28 cellular contexts compared by ENCODE assay signal in genomic region chr5:40929049-40929448, GRCh38. TPM values are rescaled to one million over a fixed set of nuclear protein-coding genes. Genes with fewer than 3 reads are reported as not detected.
A peak's percentile ranks its signal among the peaks of the same experiment; 100 is the strongest.
DNase-seq lines count a peak whose midpoint lies in the region; ATAC-seq, FAIRE-seq and TF ChIP-seq lines count a peak whose summit lies in the region.
"Had no signal": no experiment of that assay in that cellular context is flagged by ENCODE, and none has a peak within 500 bp of the region (broad histone marks: within the 10 kb centered on the region; RNA-seq: fewer than 3 reads in every experiment).

No MANE protein-coding gene starts in this region.

- H3K14ac ChIP-seq in IMR-90 (replicated peaks; ENCODE audit: low read depth, low read length) = no peak overlapping the region

- H3K9ac ChIP-seq in IMR-90 (ENCODE audit: low read depth, low read length) (no peak overlapping the region), endodermal cell (ENCODE audit: extremely low read depth, low read length, poor library complexity, severe bottlenecking) (no peak overlapping the region), parathyroid adenoma (no peak overlapping the region)
- H3K9ac ChIP-seq: GM23248 had no signal

- no peak for DNase-seq in IMR-90
- DNase-seq in endodermal cell = peak; percentile 42
- no peak for DNase-seq in BE2C
- DNase-seq in suprapubic skin (ENCODE audit: low spot score in 2 of 2) = no peak
- DNase-seq in breast epithelium (ENCODE audit: low spot score in 2 of 2) = no peak
- DNase-seq in H54 (ENCODE audit: insufficient read length, low spot score) = no peak
- DNase-seq: 8988T; ACHN; CD4-positive, CD25-positive, alpha-beta regulatory T cell; DMS153; DND-41; GM23248; HCEC 1CT; NCI-H1092 treated with DMSO at 0.1 percent for 48 hours; NCI-H1436; NCI-H187; NCI-H2081 treated with DMSO at 0.1 percent for 48 hours; NCI-H2171; NCI-H345; NCI-H510A treated with DMSO at 0.1 percent for 48 hours; NCI-H774; PC-9; RPMI8226; SHP77 had no signal

- peaks cover 37% of the 10 kb centered on the region for H3K9me3 Mint-ChIP-seq in endodermal cell

- H2AK5ac ChIP-seq in IMR-90 (ENCODE audit: low read depth, low read length) = no peak overlapping the region

- no peak overlapping the region for H3K56ac ChIP-seq in IMR-90 (ENCODE audit: extremely low read depth, insufficient read depth, low read length)

- no peak overlapping the region for H4K91ac ChIP-seq in IMR-90 (ENCODE audit: insufficient read depth, low read depth, low read length)

- H3K9me1 ChIP-seq in IMR-90 (ENCODE audit: insufficient read depth, low read length) = no peaks in the 10 kb centered on the region

- no peak overlapping the region for H3K4me3 Mint-ChIP-seq in endodermal cell
- H3K4me3 Mint-ChIP-seq: CD4-positive, CD25-positive, alpha-beta regulatory T cell had no signal

- no peaks in the 10 kb centered on the region for H3K27me3 Mint-ChIP-seq in endodermal cell (ENCODE audit: insufficient read depth)
- H3K27me3 Mint-ChIP-seq: CD4-positive, CD25-positive, alpha-beta regulatory T cell had no signal

- peaks cover 4% of the 10 kb centered on the region for H3K4me1 Mint-ChIP-seq in endodermal cell
- H3K4me1 Mint-ChIP-seq: CD4-positive, CD25-positive, alpha-beta regulatory T cell had no signal

- H3K4me1 ChIP-seq in IMR-90 (ENCODE audit: control insufficient read depth, insufficient read depth, low read length) (no peaks in the 10 kb centered on the region), endodermal cell (ENCODE audit: control insufficient read depth, insufficient read depth, low read length) (no peaks in the 10 kb centered on the region), parathyroid adenoma (no peaks in the 10 kb centered on the region), BE2C (no peaks in the 10 kb centered on the region), suprapubic skin (no peaks in the 10 kb centered on the region), breast epithelium (no peaks in the 10 kb centered on the region)

- peaks cover 12% of the 10 kb centered on the region for H3K9me3 ChIP-seq in IMR-90 (ENCODE audit: control insufficient read depth, insufficient read depth, low read length)
- peaks cover 38% of the 10 kb centered on the region for H3K9me3 ChIP-seq in endodermal cell (ENCODE audit: control insufficient read depth, low read length)
- H3K9me3 ChIP-seq in parathyroid adenoma (ENCODE audit: control insufficient read depth, low read length) = no peaks in the 10 kb centered on the region
- peaks cover 2% of the 10 kb centered on the region; the same call in 1 of the 2 replicates for H3K9me3 ChIP-seq in BE2C
- peaks cover 12% of the 10 kb centered on the region for H3K9me3 ChIP-seq in suprapubic skin
- H3K9me3 ChIP-seq in breast epithelium = peaks cover 17 to 29% of the 10 kb centered on the region in 2 donors

- POLR2A ChIA-PET in IMR-90 (lab: Charles Lee; ENCODE audit: unreplicated experiment) = no interaction called here

- BruUV-seq in IMR-90 (replicated peaks; lab: Mats Ljungman, UMichigan) = no TSS peak

- no peak overlapping the region for H3K18ac ChIP-seq in IMR-90 (ENCODE audit: low read depth, low read length)

- H3K27me3 ChIP-seq in IMR-90 (ENCODE audit: control insufficient read depth, insufficient read depth, low read length) = no peaks in the 10 kb centered on the region
- no peaks in the 10 kb centered on the region for H3K27me3 ChIP-seq in endodermal cell (ENCODE audit: control insufficient read depth, insufficient read depth, low read length, poor library complexity, severe bottlenecking)
- no peaks in the 10 kb centered on the region for H3K27me3 ChIP-seq in parathyroid adenoma (ENCODE audit: control insufficient read depth, insufficient read depth, low read length)
- no peaks in the 10 kb centered on the region for H3K27me3 ChIP-seq in BE2C
- no peaks in the 10 kb centered on the region for H3K27me3 ChIP-seq in suprapubic skin
- H3K27me3 ChIP-seq in breast epithelium = no peaks in the 10 kb centered on the region

- H2AK9ac ChIP-seq in IMR-90 (replicated peaks; ENCODE audit: low read depth, low read length, poor library complexity) = no peak overlapping the region

- no peaks in the 10 kb centered on the region for H3K79me2 ChIP-seq in parathyroid adenoma

- no peak overlapping the region for H3K4ac ChIP-seq in IMR-90 (ENCODE audit: low read depth, low read length)

- TF ChIP-seq POLR2A in IMR-90 (IDR thresholded peaks at IDR 0.05; ENCODE audit: low read depth, low read length) = no peak
- TF ChIP-seq POLR2A in suprapubic skin (IDR thresholded peaks at IDR 0.05) = no peak
- no peak for TF ChIP-seq POLR2A in breast epithelium (IDR thresholded peaks at IDR 0.05)
- no peak for TF ChIP-seq POLR2A in H54 (IDR thresholded peaks at IDR 0.05; ENCODE audit: low read depth, low read length)

- CTCF ChIA-PET in IMR-90 (lab: Yijun Ruan, JAX) = no interaction called here

- H2BK5ac ChIP-seq in IMR-90 (ENCODE audit: low read depth, low read length, poor library complexity, severe bottlenecking) = no peak overlapping the region

- dilution Hi-C loops in IMR-90 (cut with HindIII; ENCODE audit: low sequenced_read_pairs, unreplicated experiment) = no loop called here

- no peak overlapping the region for H2BK15ac ChIP-seq in IMR-90 (ENCODE audit: low read depth, low read length)

- TF ChIP-seq CTCF in IMR-90 (conservative IDR thresholded peaks at IDR 0.05; ENCODE audit: low read depth, low read length) (no peak), VCaP (conservative IDR thresholded peaks at IDR 0.05) (0 out of 2 replicates have a peak, but pooled peaks have one; percentile 3), endodermal cell (conservative IDR thresholded peaks at IDR 0.05) (no peak), parathyroid adenoma (IDR thresholded peaks at IDR 0.05) (no peak), BE2C (IDR thresholded peaks at IDR 0.05; ENCODE audit: low read depth, low read length) (no peak), suprapubic skin (IDR thresholded peaks at IDR 0.05) (no peak), breast epithelium (IDR thresholded peaks at IDR 0.05) (no peak)

- H3K36me3 ChIP-seq in IMR-90 (ENCODE audit: control insufficient read depth, insufficient read depth, low read length) = no peaks in the 10 kb centered on the region
- H3K36me3 ChIP-seq in endodermal cell (ENCODE audit: control insufficient read depth, insufficient read depth, low read length) = no peaks in the 10 kb centered on the region
- H3K36me3 ChIP-seq in parathyroid adenoma (ENCODE audit: control insufficient read depth, insufficient read depth, low read length) = no peaks in the 10 kb centered on the region
- no peaks in the 10 kb centered on the region for H3K36me3 ChIP-seq in BE2C
- no peaks in the 10 kb centered on the region for H3K36me3 ChIP-seq in suprapubic skin
- peaks cover 4% of the 10 kb centered on the region for H3K36me3 ChIP-seq in breast epithelium

- H2BK120ac ChIP-seq in IMR-90 (ENCODE audit: low read depth, low read length) = no peak overlapping the region

- WGBS in IMR-90 (ENCODE audit: extremely low coverage in 2 of 2, insufficient read length in 1 of 2), 2 experiments = no CpG with 5 or more reads among the region's 1 CpG
- WGBS in endodermal cell (ENCODE audit: insufficient coverage in 1 of 2, insufficient read length in 1 of 2), 2 experiments = 40 to 69% methylated on average over 1 of the region's 1 CpG
- WGBS in suprapubic skin = 50% methylated on average over 1 of the region's 1 CpG

- no peak overlapping the region for H4K8ac ChIP-seq in IMR-90 (ENCODE audit: low read depth in 2 of 2, low read length in 2 of 2)

- no peak for TF ChIP-seq EP300 in suprapubic skin (IDR thresholded peaks at IDR 0.05)

- H3K4me3 ChIP-seq in IMR-90 (ENCODE audit: insufficient read depth, low read depth, low read length) = no peak overlapping the region
- no peak overlapping the region for H3K4me3 ChIP-seq in endodermal cell (ENCODE audit: low read length)
- no peak overlapping the region for H3K4me3 ChIP-seq in parathyroid adenoma (ENCODE audit: low read depth, low read length)
- H3K4me3 ChIP-seq in BE2C (ENCODE audit: low read depth, low read length) = no peak overlapping the region
- H3K4me3 ChIP-seq in suprapubic skin = no peak overlapping the region
- no peak overlapping the region for H3K4me3 ChIP-seq in breast epithelium
- H3K4me3 ChIP-seq: GM23248, PC-9 had no signal

- no peak overlapping the region for H4K5ac ChIP-seq in IMR-90 (ENCODE audit: low read depth, low read length)

- H3K27ac Mint-ChIP-seq in endodermal cell = peak overlapping the region; percentile 48
- H3K27ac Mint-ChIP-seq: CD4-positive, CD25-positive, alpha-beta regulatory T cell had no signal

- H3K79me1 ChIP-seq in IMR-90 (ENCODE audit: low read depth in 1 of 2, low read length in 2 of 2) = no peaks in the 10 kb centered on the region

- intact Hi-C loops in IMR-90 (cut with micrococcal nuclease) (no loop called here), breast epithelium (cut with DNase I; ENCODE audit: low total_unique reads) (no loop called here)

- no peak overlapping the region for H3K23ac ChIP-seq in IMR-90 (ENCODE audit: low read depth, low read length)

- peak overlapping the region; percentile 13 for H2AFZ ChIP-seq in IMR-90 (replicated peaks; ENCODE audit: low read length, poor library complexity)
- H2AFZ ChIP-seq in parathyroid adenoma = peak overlapping the region; percentile 51
- H2AFZ ChIP-seq: GM23248, PC-9 had no signal

- H3K27ac ChIP-seq in IMR-90 (ENCODE audit: insufficient read depth, low read length) (no peak overlapping the region), VCaP (no peak overlapping the region), endodermal cell (ENCODE audit: low read depth, low read length) (no peak overlapping the region), parathyroid adenoma (no peak overlapping the region), suprapubic skin (no peak overlapping the region), breast epithelium (no peak overlapping the region)
- H3K27ac ChIP-seq: GM23248, HL-60, PC-9 had no signal

- FAIRE-seq in H54 (lab: Jason Lieb, UNC) = no peak
- FAIRE-seq: GM12892 had no signal

- H4K20me1 ChIP-seq in IMR-90 (ENCODE audit: insufficient read depth, low read length) = no peaks in the 10 kb centered on the region

- H3K36me3 Mint-ChIP-seq in endodermal cell (ENCODE audit: low read depth) = peaks cover 4% of the 10 kb centered on the region
- H3K36me3 Mint-ChIP-seq: CD4-positive, CD25-positive, alpha-beta regulatory T cell had no signal

- ATAC-seq in IMR-90 (ENCODE audit: low read depth) = no peak

- no peak for TF ChIP-seq RAD21 in IMR-90 (IDR thresholded peaks at IDR 0.05; ENCODE audit: low read length)

- no peak overlapping the region for H2BK20ac ChIP-seq in IMR-90 (ENCODE audit: low read depth, low read length)

- H3K4me2 ChIP-seq in IMR-90 (ENCODE audit: low read depth, low read length) (no peak overlapping the region), parathyroid adenoma (ENCODE audit: low read length) (no peak overlapping the region)
- H3K4me2 ChIP-seq: PC-9 had no signal

- in situ Hi-C loops in IMR-90 (cut with MboI; ENCODE audit: low sequenced_read_pairs) = no loop called here

RNA-seq across cellular contexts. Expression of gene C7, which starts 19.8 kb away (rescaled TPM):
- total RNA-seq in IMR-90 (2012; rRNA removed) (0.54 and 0.83 TPM in 2 replicates), endodermal cell (1 to 10 TPM in 1 of 2 donors, under 1 TPM in 1; 0.88 to 2.7 TPM), suprapubic skin (10 to 100 TPM in 3 of 4 donors, 1 to 10 TPM in 1; 9.2 to 45.6 (median 15.7) TPM), breast epithelium (100 to 1,000 TPM in 2 of 3 donors, 10 to 100 TPM in 1; 90.1 to 447 (median 109) TPM)
- polyA plus RNA-seq in IMR-90 (2012; rRNA removed) = 1.4 and 1.8 TPM in 2 replicates
- polyA plus RNA-seq in IMR-90 (2012; cell fraction: cytosol; rRNA removed) = 0.97 and 1.2 TPM in 2 replicates
- 0.83 and 2.4 TPM in 2 replicates for polyA plus RNA-seq in IMR-90 (2012; cell fraction: nucleus; rRNA removed; ENCODE audit: low replicate concordance)
- polyA plus RNA-seq in endodermal cell (2013, experiment 1 of 2) = 0.96 TPM
- polyA plus RNA-seq in endodermal cell (2013, experiment 2 of 2) = 0.70 TPM
- polyA plus RNA-seq in BE2C (2012; ENCODE audit: insufficient read depth, insufficient read length, low read depth) = 23.6 TPM
- total RNA-seq: CD4-positive, CD25-positive, alpha-beta regulatory T cell; GM23248; PC-9 had no signal
- polyA plus RNA-seq: CD4-positive, CD25-positive, alpha-beta regulatory T cell; GM23248 had no signal
